Comparison of ENCODE assay signal across 8 cellular contexts in the genomic region with DNA sequence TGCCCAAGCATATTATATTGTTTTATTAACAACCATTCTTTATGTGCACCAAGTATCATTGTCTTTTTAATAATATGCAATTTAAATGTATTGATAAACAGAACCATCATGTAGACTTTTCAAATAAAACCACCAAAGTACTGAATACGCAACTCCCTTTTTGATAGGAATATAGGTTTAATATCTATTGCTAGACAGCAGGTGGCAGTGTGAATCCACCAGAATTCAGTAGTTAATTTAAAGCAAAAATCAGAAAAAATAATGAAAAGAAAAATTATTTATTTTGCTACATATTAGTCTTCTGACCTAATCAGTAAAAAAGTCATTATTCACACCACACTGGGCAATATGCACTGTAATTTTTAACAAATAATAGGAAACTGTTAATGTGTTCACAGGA.
A peak's percentile ranks its signal among the peaks of the same experiment; 100 is the strongest.
DNase-seq lines count a peak whose midpoint lies in the region; ATAC-seq, FAIRE-seq and TF ChIP-seq lines count a peak whose summit lies in the region.

No MANE protein-coding gene starts in this region.

- 66% methylated on average over 1 of the region's 1 CpG for WGBS in A549 (ENCODE audit: missing lambda C conversion rate)

- FAIRE-seq in A549 (lab: Jason Lieb, UNC) = no peak

- TF ChIP-seq POLR2A in A549 (IDR thresholded peaks at IDR 0.05; ENCODE audit: low read length) = no peak

- CTCF ChIA-PET in A549 (lab: Yijun Ruan, JAX) (interaction anchor here (1.1 kb wide), 1 partner anchor 9 kb away, joined by 5 read pairs; no protein-coding TSS in a partner anchor), GM10248 (lab: Yijun Ruan, JAX) (no interaction called here)

- peak; percentile 6 to 26 for DNase-seq in A549 (ENCODE audit: low read depth in 1 of 2, low spot score in 1 of 2)
- DNase-seq in GM10248 (ENCODE audit: extremely low spot score) = no peak
- peak; percentile 18 for DNase-seq in RPMI8226
- peak; percentile 74 for DNase-seq in fibroblast of pulmonary artery (ENCODE audit: low read depth)
- no peak for DNase-seq in ureter (ENCODE audit: low spot score)
- no peak for DNase-seq in retina

- ATAC-seq in A549 (no peak), GM18517 (IDR thresholded peaks at IDR 0.05; ENCODE audit: unreplicated experiment) (no peak), HG03520 (IDR thresholded peaks at IDR 0.05; ENCODE audit: unreplicated experiment) (no peak)

- TF ChIP-seq CTCF in A549 (IDR thresholded peaks at IDR 0.05) (peak; percentile 62), GM10248 (IDR thresholded peaks at IDR 0.05; ENCODE audit: control extremely low read depth, extremely low read depth, low read depth, missing control alignments) (peak; percentile 49), fibroblast of pulmonary artery (IDR thresholded peaks at IDR 0.05; ENCODE audit: low read length, missing control alignments) (peak; percentile 56)

- H3K27ac ChIP-seq in A549 = no peak overlapping the region

- no peaks in the 10 kb centered on the region for H3K4me1 ChIP-seq in A549

- H3K4me2 ChIP-seq in A549 = no peak overlapping the region

- TF ChIP-seq RAD21 in A549 (conservative IDR thresholded peaks at IDR 0.05 in 1 of 2, IDR thresholded peaks at IDR 0.05 in 1 of 2) = peak; percentile 64 to 67

- H3K4me3 ChIP-seq in A549 (no peak overlapping the region), fibroblast of pulmonary artery (replicated peaks; ENCODE audit: low read depth, low read length) (no peak overlapping the region)

- TF ChIP-seq EP300 in A549 (IDR thresholded peaks at IDR 0.05) = no peak

- H3K9me3 ChIP-seq in A549 = no peaks in the 10 kb centered on the region

- POLR2A ChIA-PET in A549 (lab: Yijun Ruan, JAX) = no interaction called here
- POLR2A ChIA-PET in GM10248 (lab: Yijun Ruan, JAX) = no interaction called here

TF ChIP-seq in A549, 52 proteins besides CTCF, POLR2A, EP300 and RAD21:
- no peak for TF ChIP-seq BHLHE40 (IDR thresholded peaks at IDR 0.05; ENCODE audit: low read depth, low read length)
- no peak for TF ChIP-seq KDM1A (IDR thresholded peaks at IDR 0.05; ENCODE audit: low read depth)
- no peak for TF ChIP-seq HOXB13 (CRISPR knock-in tag; IDR thresholded peaks at IDR 0.05; ENCODE audit: low read depth)
- TF ChIP-seq FOSB (CRISPR knock-in tag; IDR thresholded peaks at IDR 0.05) = no peak
- no peak for TF ChIP-seq CEBPB (IDR thresholded peaks at IDR 0.05)
- TF ChIP-seq SMC3 (IDR thresholded peaks at IDR 0.05) = peak; percentile 56

Comparison
In these comparisons a context has a peak if more than half of its experiments do, and no peak if none do; other contexts are left out.
1. DNase-seq: peak in A549 (2 of 2), RPMI8226 (single experiment) and fibroblast of pulmonary artery (single experiment); none in GM10248 (single experiment), ureter (single experiment) and retina (single experiment).
2. Peak in every context shown above with its lines, with median percentiles within 50 percentile points of each other: CTCF ChIP-seq.